ENCODE assay signal across 2 cellular contexts in genomic region chr18:48629730-48630324, GRCh38.
TF ChIP-seq lines count a peak whose summit lies in the region.

No MANE protein-coding gene starts in this region.

TF ChIP-seq in A549, 52 proteins besides CTCF, POLR2A, EP300 and RAD21 (continued from another document and continues in another):
- TF ChIP-seq REST (IDR thresholded peaks at IDR 0.05) (no peak), FOSB (CRISPR knock-in tag; IDR thresholded peaks at IDR 0.05) (no peak), HOXB5 (CRISPR knock-in tag; IDR thresholded peaks at IDR 0.05) (no peak), NPAS2 (CRISPR knock-in tag; IDR thresholded peaks at IDR 0.05; ENCODE audit: borderline replicate concordance) (no peak), EHMT2 (IDR thresholded peaks at IDR 0.05; ENCODE audit: low read depth) (no peak), GATA3 (IDR thresholded peaks at IDR 0.05; ENCODE audit: borderline replicate concordance) (peak; percentile 88), HOXA7 (CRISPR knock-in tag; IDR thresholded peaks at IDR 0.05) (no peak), JUNB (IDR thresholded peaks at IDR 0.05) (peak; percentile 91), RARB (CRISPR knock-in tag; IDR thresholded peaks at IDR 0.05) (no peak), MYC (IDR thresholded peaks at IDR 0.05; ENCODE audit: borderline replicate concordance, low read length) (no peak), HDAC2 (IDR thresholded peaks at IDR 0.05) (no peak), RNF2 (IDR thresholded peaks at IDR 0.05; ENCODE audit: borderline replicate concordance, low read depth) (no peak), CHD4 (IDR thresholded peaks at IDR 0.05; ENCODE audit: borderline replicate concordance) (no peak), E2F6 (IDR thresholded peaks at IDR 0.05; ENCODE audit: borderline replicate concordance, low read depth) (no peak), HMGXB4 (CRISPR knock-in tag; IDR thresholded peaks at IDR 0.05; ENCODE audit: borderline replicate concordance) (no peak), MAFK (IDR thresholded peaks at IDR 0.05; ENCODE audit: partially characterized antibody) (no peak), ZFP36 (IDR thresholded peaks at IDR 0.05; ENCODE audit: borderline replicate concordance, partially characterized antibody) (peak; percentile 70), CEBPB (IDR thresholded peaks at IDR 0.05) (peak; percentile 76 to 91), TP53 (CRISPR knock-in tag; IDR thresholded peaks at IDR 0.05) (no peak), CBX2 (IDR thresholded peaks at IDR 0.05; ENCODE audit: borderline replicate concordance, low read depth) (no peak), TFCP2L1 (CRISPR knock-in tag; IDR thresholded peaks at IDR 0.05) (no peak), FOXS1 (CRISPR knock-in tag; IDR thresholded peaks at IDR 0.05) (no peak), MAX (IDR thresholded peaks at IDR 0.05) (peak; percentile 53; the same call in 1 of the 2 replicates), USF2 (IDR thresholded peaks at IDR 0.05) (no peak), CBX8 (IDR thresholded peaks at IDR 0.05) (no peak), FOSL2 (IDR thresholded peaks at IDR 0.05) (peak; percentile 79), FOSL2 (CRISPR knock-in tag; IDR thresholded peaks at IDR 0.05) (peak; percentile 84), RCOR1 (IDR thresholded peaks at IDR 0.05; ENCODE audit: low read depth, low read length) (no peak), KDM1A (IDR thresholded peaks at IDR 0.05; ENCODE audit: low read depth) (no peak), ELK1 (IDR thresholded peaks at IDR 0.05; ENCODE audit: low read depth, low read length) (no peak), RFX5 (IDR thresholded peaks at IDR 0.05) (no peak)

TF ChIP-seq in IMR-90, 13 proteins besides CTCF, POLR2A, EP300 and RAD21 (continued from another document):
- TF ChIP-seq RFX5 (IDR thresholded peaks at IDR 0.05; ENCODE audit: low read depth, low read length) (no peak), BHLHE40 (IDR thresholded peaks at IDR 0.05; ENCODE audit: low read depth, low read length) (peak; percentile 43; the same call in 1 of the 2 replicates), CEBPB (IDR thresholded peaks at IDR 0.05; ENCODE audit: low read depth, low read length) (peak; percentile 97), RCOR1 (IDR thresholded peaks at IDR 0.05; ENCODE audit: insufficient replicate concordance, low read length) (peak; percentile 39), USF2 (IDR thresholded peaks at IDR 0.05; ENCODE audit: low read depth, low read length) (no peak), NFE2L2 (IDR thresholded peaks at IDR 0.05; ENCODE audit: low read depth, low read length) (no peak; the same call in 1 of the 2 replicates)
